1 cellular context compared by ENCODE assay signal in genomic region chr1:1320666-1321448, GRCh38.
TF ChIP-seq lines count a peak whose summit lies in the region.

No MANE protein-coding gene starts in this region.

TF ChIP-seq in K562, 482 proteins besides CTCF, POLR2A, EP300 and RAD21:
- peak; percentile 31; the same call in 1 of the 2 replicates for TF ChIP-seq RBFOX2 (IDR thresholded peaks at IDR 0.05; ENCODE audit: low read depth, low read length)
- TF ChIP-seq KHSRP (IDR thresholded peaks at IDR 0.05), result no peak
- TF ChIP-seq RBM22 (IDR thresholded peaks at IDR 0.05; ENCODE audit: low read depth, low read length, poor library complexity, severe bottlenecking), result peak; percentile 47
- TF ChIP-seq POLR2G (IDR thresholded peaks at IDR 0.05; ENCODE audit: low read depth, low read length), result peak; percentile 60; the same call in 1 of the 2 replicates
TF ChIP-seq in K562: peak in this region for 3.
